Comparison of ENCODE assay signal across 8 cellular contexts in genomic region chr18:710418-711300, GRCh38. TPM values are rescaled to one million over a fixed set of nuclear protein-coding genes. Genes with fewer than 3 reads are reported as not detected.
DNase-seq lines count a peak whose midpoint lies in the region; ATAC-seq and TF ChIP-seq lines count a peak whose summit lies in the region.

No MANE protein-coding gene starts in this region.

- intact Hi-C loops in activated CD4-positive, alpha-beta T cell treated with anti-CD3 and anti-CD28 coated beads for 36 hours (cut with DNase I, micrococcal nuclease) = loop anchor here (2.0 to 5.0 kb wide), 3 partner anchors 54 to 442 kb away; partner anchors contain the start of genes CLUL1 (in 1 of the 2), THOC1 (in 1 of the 2) and TYMS (in 1 of the 2)

- no peak for TF ChIP-seq CTCF in fibroblast of pulmonary artery (IDR thresholded peaks at IDR 0.05; ENCODE audit: low read length, missing control alignments)

- 0 out of 2 replicates have a peak, but pooled peaks cover 3% of the 10 kb centered on the region for H3K9me3 ChIP-seq in SJSA1 (replicated peaks)

- peaks cover 48% of the 10 kb centered on the region for H3K4me1 Mint-ChIP-seq in activated CD4-positive, alpha-beta T cell treated with anti-CD3 and anti-CD28 coated beads for 36 hours
- peaks cover 60% of the 10 kb centered on the region for H3K4me1 Mint-ChIP-seq in stimulated activated naive CD8-positive, alpha-beta T cell treated with anti-CD3 and anti-CD28 coated beads, Interleukin-15, amount 100 ng/mL, for 72 hours

- no peaks in the 10 kb centered on the region for H3K9me3 Mint-ChIP-seq in activated CD4-positive, alpha-beta T cell treated with anti-CD3 and anti-CD28 coated beads for 36 hours (ENCODE audit: low read depth)
- no peaks in the 10 kb centered on the region for H3K9me3 Mint-ChIP-seq in stimulated activated naive CD8-positive, alpha-beta T cell treated with anti-CD3 and anti-CD28 coated beads, Interleukin-15, amount 100 ng/mL, for 72 hours

- H3K27me3 ChIP-seq in SJSA1 (replicated peaks) = no peaks in the 10 kb centered on the region

- H3K27ac Mint-ChIP-seq in activated CD4-positive, alpha-beta T cell treated with anti-CD3 and anti-CD28 coated beads for 36 hours = peak overlapping the region; percentile 99
- H3K27ac Mint-ChIP-seq in stimulated activated naive CD8-positive, alpha-beta T cell treated with anti-CD3 and anti-CD28 coated beads, Interleukin-15, amount 100 ng/mL, for 72 hours = peak overlapping the region; percentile 97 to 100

- peaks cover 6% of the 10 kb centered on the region; the same call in 1 of the 2 replicates for H3K4me1 ChIP-seq in SJSA1 (replicated peaks)

- no peak for DNase-seq in activated CD4-positive, alpha-beta T cell treated with anti-CD3 and anti-CD28 coated beads for 36 hours
- DNase-seq in activated CD4-positive, alpha-beta T cell treated with anti-CD3 and anti-CD28 coated beads, Interleukin-2, amount 50 U/mL, for 48 hours = no peak
- DNase-seq in SJSA1 (ENCODE audit: low read depth in 1 of 2, low spot score in 2 of 2) (no peak), fibroblast of pulmonary artery (ENCODE audit: low read depth) (no peak), NCI-H2029 (lab: John Stamatoyannopoulos, UW) (no peak)
- DNase-seq in stimulated activated naive CD8-positive, alpha-beta T cell treated with anti-CD3 and anti-CD28 coated beads, Interleukin-15, amount 100 ng/mL, for 72 hours = no peak

- H3K27ac ChIP-seq in SJSA1 = no peak overlapping the region

- CTCF ChIA-PET in activated CD4-positive, alpha-beta T cell treated with anti-CD3 and anti-CD28 coated beads for 36 hours (lab: Charles Lee) = interaction anchor here (0.7 to 3.3 kb wide), 5 partner anchors 29 to 129 kb away, joined by 4 to 8 read pairs (median 5); partner anchors contain the start of gene TYMS

- H3K4me3 ChIP-seq in SJSA1 (peak overlapping the region; percentile 47; the same call in 1 of the 2 replicates), fibroblast of pulmonary artery (replicated peaks; ENCODE audit: low read depth, low read length) (peak overlapping the region; percentile 91)

- no peaks in the 10 kb centered on the region for H3K27me3 Mint-ChIP-seq in activated CD4-positive, alpha-beta T cell treated with anti-CD3 and anti-CD28 coated beads for 36 hours
- no peaks in the 10 kb centered on the region for H3K27me3 Mint-ChIP-seq in stimulated activated naive CD8-positive, alpha-beta T cell treated with anti-CD3 and anti-CD28 coated beads, Interleukin-15, amount 100 ng/mL, for 72 hours

- no peak for ATAC-seq in activated CD4-positive, alpha-beta T cell treated with anti-CD3 and anti-CD28 coated beads for 36 hours
- no peak for ATAC-seq in stimulated activated naive CD8-positive, alpha-beta T cell treated with anti-CD3 and anti-CD28 coated beads, Interleukin-15, amount 100 ng/mL, for 72 hours
- ATAC-seq in HG03378 (IDR thresholded peaks at IDR 0.05; ENCODE audit: unreplicated experiment) = no peak
- no peak for ATAC-seq in HG03095 (IDR thresholded peaks at IDR 0.05; ENCODE audit: unreplicated experiment)

- POLR2A ChIA-PET in activated CD4-positive, alpha-beta T cell treated with anti-CD3 and anti-CD28 coated beads for 36 hours (lab: Charles Lee) = interaction anchor here (0.7 kb wide), 2 partner anchors 84 to 288 kb away, joined by 3 to 6 read pairs; no protein-coding TSS in a partner anchor

- peak overlapping the region; percentile 94 for H3K4me3 Mint-ChIP-seq in activated CD4-positive, alpha-beta T cell treated with anti-CD3 and anti-CD28 coated beads for 36 hours
- peak overlapping the region; percentile 90 to 100 for H3K4me3 Mint-ChIP-seq in stimulated activated naive CD8-positive, alpha-beta T cell treated with anti-CD3 and anti-CD28 coated beads, Interleukin-15, amount 100 ng/mL, for 72 hours

- H3K36me3 ChIP-seq in SJSA1 = peaks cover 4% of the 10 kb centered on the region

- peaks cover 46% of the 10 kb centered on the region for H3K36me3 Mint-ChIP-seq in activated CD4-positive, alpha-beta T cell treated with anti-CD3 and anti-CD28 coated beads for 36 hours (ENCODE audit: low read depth)

RNA-seq across cellular contexts. Expression of gene ENOSF1, which starts 1.8 kb away (rescaled TPM):
- total RNA-seq in activated CD4-positive, alpha-beta T cell treated with anti-CD3 and anti-CD28 coated beads for 36 hours = 10 to 100 TPM; 92.6 to 97.4 TPM
- 29.8 and 54.1 TPM in 2 replicates for total RNA-seq in SJSA1 (2014; rRNA removed; shearing (Covaris generic))

RNA-seq across cellular contexts. Expression of gene TYMS, which starts 53.2 kb away (rescaled TPM):
- total RNA-seq in activated CD4-positive, alpha-beta T cell treated with anti-CD3 and anti-CD28 coated beads for 36 hours = 100 to 1,000 TPM; 331 to 372 TPM
- total RNA-seq in SJSA1 (2014; rRNA removed; shearing (Covaris generic)) = 113 and 123 TPM in 2 replicates
